Comparison of ENCODE assay signal across 8 cellular contexts in genomic region chr6:127515794-127516675, GRCh38.
DNase-seq lines count a peak whose midpoint lies in the region; ATAC-seq lines count a peak whose summit lies in the region.

No MANE protein-coding gene starts in this region.

- peak; percentile 41 for DNase-seq in NCI-H510A treated with DMSO at 0.1 percent for 48 hours (lab: John Stamatoyannopoulos, UW)
- no peak for DNase-seq in NCI-H510A (lab: John Stamatoyannopoulos, UW)
- DNase-seq in NCI-H187 (lab: John Stamatoyannopoulos, UW): peak; percentile 46 to 87
- peak; percentile 39 for DNase-seq in activated CD4-positive, CD25-positive, alpha-beta regulatory T cell treated with anti-CD3 and anti-CD28 coated beads, Interleukin-2, amount 50 U/mL, for 16 hours (ENCODE audit: low read depth, low spot score)
- DNase-seq in cerebellar cortex (ENCODE audit: low spot score): peak; percentile 66
- DNase-seq in kidney tubule cell (ENCODE audit: low spot score): peak; percentile 67
- peak; percentile 66 for DNase-seq in stimulated activated CD4-positive, alpha-beta T cell treated with anti-CD3 and anti-CD28 coated beads, Interleukin-1b, Interleukin-23, amount 100 ng/mL, for 48 hours

- peak; percentile 60 for ATAC-seq in HG02938 (IDR thresholded peaks at IDR 0.05; ENCODE audit: unreplicated experiment)
